Comparison of ENCODE assay signal across 1 cellular context in genomic region chr3:50673937-50674336, GRCh38.
TF ChIP-seq lines count a peak whose summit lies in the region.

No MANE protein-coding gene starts in this region.

TF ChIP-seq in A549, 52 proteins besides CTCF, POLR2A, EP300 and RAD21:
- no peak for TF ChIP-seq ESRRA (IDR thresholded peaks at IDR 0.05; ENCODE audit: borderline replicate concordance, low read length)
TF ChIP-seq in A549: peak in this region for 0.
